Comparison of ENCODE assay signal across 8 cellular contexts in the genomic region with DNA sequence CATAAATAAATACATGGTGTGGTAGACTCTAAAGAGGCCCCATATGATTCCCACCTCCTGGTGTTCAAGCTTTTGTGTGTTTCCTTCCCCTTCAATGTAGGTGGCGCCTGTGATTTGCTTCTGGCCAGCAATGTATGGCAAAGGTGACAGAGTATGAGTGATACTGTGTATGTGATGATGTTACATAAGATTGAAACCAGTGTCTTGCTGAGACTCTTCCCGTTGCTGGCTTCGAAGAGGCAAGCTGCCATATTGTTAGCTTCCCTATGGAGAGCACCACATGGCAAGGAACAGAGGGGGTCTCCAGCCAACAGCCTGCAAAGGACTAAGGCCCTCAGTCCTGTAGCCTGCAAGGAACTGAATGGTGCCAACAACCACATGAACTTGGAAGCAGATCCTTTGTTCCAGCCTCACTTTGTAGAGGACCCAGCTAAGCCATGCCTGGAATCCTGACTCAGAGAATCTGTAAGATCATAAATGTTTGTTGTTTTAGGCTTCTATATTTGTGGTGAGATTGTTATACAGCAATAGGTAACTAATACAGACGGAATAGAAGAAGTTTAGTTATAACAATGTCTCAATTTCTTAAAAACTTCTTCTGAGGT. TPM values are rescaled to one million over a fixed set of nuclear protein-coding genes. Genes with fewer than 3 reads are reported as not detected.
DNase-seq lines count a peak whose midpoint lies in the region; ATAC-seq and TF ChIP-seq lines count a peak whose summit lies in the region.

No MANE protein-coding gene starts in this region.

- H3K36me3 Mint-ChIP-seq in osteocyte (ENCODE audit: unreplicated experiment) = peaks cover 7% of the 10 kb centered on the region

- H3K9me3 ChIP-seq in SK-N-SH (no peaks in the 10 kb centered on the region), adipocyte (ENCODE audit: control insufficient read depth, low read length) (no peaks in the 10 kb centered on the region)

- no peaks in the 10 kb centered on the region for H3K27me3 Mint-ChIP-seq in osteocyte (ENCODE audit: unreplicated experiment)

- H3K4me1 Mint-ChIP-seq in osteocyte (ENCODE audit: unreplicated experiment) = peaks cover 37% of the 10 kb centered on the region

- H3K27me3 ChIP-seq in SK-N-SH (ENCODE audit: insufficient read depth) = no peaks in the 10 kb centered on the region
- no peaks in the 10 kb centered on the region for H3K27me3 ChIP-seq in KMS-11 (ENCODE audit: insufficient read depth, low read depth)
- H3K27me3 ChIP-seq in adipocyte (replicated peaks; ENCODE audit: control insufficient read depth, insufficient read depth, low read length) = no peaks in the 10 kb centered on the region

- H2AFZ ChIP-seq in SK-N-SH (ENCODE audit: low read depth) (no peak overlapping the region), KMS-11 (ENCODE audit: low read depth) (no peak overlapping the region)

- ATAC-seq in SK-N-SH treated with all-trans-retinoic acid at 6 μM for 48 hours (no peak), HG03025 (IDR thresholded peaks at IDR 0.05; ENCODE audit: low FRiP score, unreplicated experiment) (no peak)

- no peak overlapping the region; a peak in 1 of 4 replicates for H3K27ac ChIP-seq in SK-N-SH (ENCODE audit: low read depth in 2 of 2, low read length in 1 of 2)
- no peak overlapping the region; the same call in 1 of the 2 replicates for H3K27ac ChIP-seq in KMS-11

- POLR2A ChIA-PET in SK-N-SH (lab: Yijun Ruan, JAX) = interaction anchor here (2.3 kb wide), 1 partner anchor 61 kb away, joined by 11 read pairs; a partner anchor contains a TSS

- 85% methylated on average over 4 of the region's 4 CpGs for WGBS in SK-N-SH (ENCODE audit: low lambda C conversion rate)

- H3K4me3 Mint-ChIP-seq in osteocyte (ENCODE audit: unreplicated experiment) = peak overlapping the region; percentile 99

- H3K4me3 ChIP-seq in SK-N-SH (ENCODE audit: low read depth in 2 of 2, low read length in 1 of 2) (peak overlapping the region in 1 of 2 experiments; percentile 77; a peak in 1 of 4 replicates), KMS-11 (IDR thresholded peaks at IDR 0.05; ENCODE audit: insufficient read depth, low read depth, low read length) (no peak overlapping the region), adipocyte (ENCODE audit: low read length) (no peak overlapping the region)

- TF ChIP-seq RAD21 in SK-N-SH (IDR thresholded peaks at IDR 0.05; ENCODE audit: low read length) = peak; percentile 44; the same call in 1 of the 2 replicates

- H3K36me3 ChIP-seq in SK-N-SH (replicated peaks in 1 of 2; ENCODE audit: control insufficient read depth in 1 of 2, insufficient read depth in 2 of 2, low read length in 1 of 2) (peaks cover 3 to 14% of the 10 kb centered on the region in 2 experiments), KMS-11 (ENCODE audit: insufficient read depth) (no peaks in the 10 kb centered on the region), adipocyte (ENCODE audit: control insufficient read depth, insufficient read depth, low read length, severe bottlenecking) (no peaks in the 10 kb centered on the region)

- peaks cover 4% of the 10 kb centered on the region for H3K9me3 Mint-ChIP-seq in osteocyte (ENCODE audit: unreplicated experiment)

- H3K9ac ChIP-seq in SK-N-SH (no peak overlapping the region), KMS-11 (no peak overlapping the region), adipocyte (ENCODE audit: low read length) (no peak overlapping the region)

- peak overlapping the region; percentile 83 for H3K4me2 ChIP-seq in SK-N-SH
- H3K4me2 ChIP-seq in KMS-11 = peak overlapping the region; percentile 59

- H3K4me1 ChIP-seq in SK-N-SH (ENCODE audit: control insufficient read depth in 1 of 2, insufficient read depth in 2 of 2, low read depth in 1 of 2, low read length in 1 of 2) = peaks cover 13 to 24% of the 10 kb centered on the region in 2 experiments; a peak in 3 of 4 replicates
- peaks cover 33% of the 10 kb centered on the region for H3K4me1 ChIP-seq in KMS-11 (ENCODE audit: low read depth, poor library complexity, severe bottlenecking)
- peaks cover 33% of the 10 kb centered on the region for H3K4me1 ChIP-seq in adipocyte (ENCODE audit: control insufficient read depth, insufficient read depth, low read length)

- CTCF ChIA-PET in SK-N-SH (lab: Yijun Ruan, JAX) = interaction anchor here (0.7 to 1.6 kb wide), 5 partner anchors 8 to 104 kb away, joined by 3 to 9 read pairs (median 3); no protein-coding TSS in a partner anchor

- TF ChIP-seq EP300 in SK-N-SH (IDR thresholded peaks at IDR 0.05; ENCODE audit: borderline replicate concordance in 1 of 2, low read depth in 1 of 2, low read length in 1 of 2) = no peak

- H3F3A ChIP-seq in SK-N-SH (replicated peaks; ENCODE audit: insufficient read depth) = peaks cover 6% of the 10 kb centered on the region

- H3K27ac Mint-ChIP-seq in osteocyte (ENCODE audit: unreplicated experiment) = peak overlapping the region; percentile 100

- DNase-seq in SK-N-SH = no peak
- DNase-seq in adipocyte (ENCODE audit: low read depth) = peak; percentile 23
- DNase-seq in osteocyte (ENCODE audit: extremely low spot score, unreplicated experiment) = no peak
- no peak for DNase-seq in OCI-M2 (lab: John Stamatoyannopoulos, UW; ENCODE audit: unreplicated experiment)
- no peak for DNase-seq in medulla oblongata (ENCODE audit: extremely low spot score)

- TF ChIP-seq CTCF in SK-N-SH (IDR thresholded peaks at IDR 0.05) (no peak), KMS-11 (conservative IDR thresholded peaks at IDR 0.05; ENCODE audit: low read depth, low read length) (peak; percentile 37; the same call in 1 of the 2 replicates), osteocyte (IDR thresholded peaks at IDR 0.05) (no peak)

- no peaks in the 10 kb centered on the region for H3K9me2 ChIP-seq in SK-N-SH

- H3K79me2 ChIP-seq in SK-N-SH (ENCODE audit: insufficient read depth) = peaks cover 46% of the 10 kb centered on the region
- peaks cover 34% of the 10 kb centered on the region for H3K79me2 ChIP-seq in KMS-11 (ENCODE audit: insufficient read depth, low read depth)

- peaks cover 27% of the 10 kb centered on the region for H4K20me1 ChIP-seq in SK-N-SH (ENCODE audit: insufficient read depth)
- H4K20me1 ChIP-seq in KMS-11 (ENCODE audit: insufficient read depth) = peaks cover 21% of the 10 kb centered on the region

TF ChIP-seq in SK-N-SH, 30 proteins besides CTCF, POLR2A, EP300 and RAD21 (continues in another document):
- TF ChIP-seq MEF2A (IDR thresholded peaks at IDR 0.05; ENCODE audit: borderline replicate concordance, low read depth) (no peak), NRF1 (IDR thresholded peaks at IDR 0.05; ENCODE audit: low read depth, low read length) (no peak), GABPA (IDR thresholded peaks at IDR 0.05; ENCODE audit: low read depth) (no peak), RCOR1 (IDR thresholded peaks at IDR 0.05; ENCODE audit: low read length) (no peak), TAF1 (IDR thresholded peaks at IDR 0.05; ENCODE audit: borderline replicate concordance, low read depth, low read length) (no peak), YY1 (IDR thresholded peaks at IDR 0.05; ENCODE audit: low read depth) (no peak)

TF ChIP-seq in SK-N-SH treated with all-trans-retinoic acid at 6 μM for 48 hours, 23 proteins besides CTCF, POLR2A, EP300 and RAD21:
- TF ChIP-seq GLIS3 (CRISPR knock-in tag; IDR thresholded peaks at IDR 0.05) = no peak
- TF ChIP-seq, protein P1, sequence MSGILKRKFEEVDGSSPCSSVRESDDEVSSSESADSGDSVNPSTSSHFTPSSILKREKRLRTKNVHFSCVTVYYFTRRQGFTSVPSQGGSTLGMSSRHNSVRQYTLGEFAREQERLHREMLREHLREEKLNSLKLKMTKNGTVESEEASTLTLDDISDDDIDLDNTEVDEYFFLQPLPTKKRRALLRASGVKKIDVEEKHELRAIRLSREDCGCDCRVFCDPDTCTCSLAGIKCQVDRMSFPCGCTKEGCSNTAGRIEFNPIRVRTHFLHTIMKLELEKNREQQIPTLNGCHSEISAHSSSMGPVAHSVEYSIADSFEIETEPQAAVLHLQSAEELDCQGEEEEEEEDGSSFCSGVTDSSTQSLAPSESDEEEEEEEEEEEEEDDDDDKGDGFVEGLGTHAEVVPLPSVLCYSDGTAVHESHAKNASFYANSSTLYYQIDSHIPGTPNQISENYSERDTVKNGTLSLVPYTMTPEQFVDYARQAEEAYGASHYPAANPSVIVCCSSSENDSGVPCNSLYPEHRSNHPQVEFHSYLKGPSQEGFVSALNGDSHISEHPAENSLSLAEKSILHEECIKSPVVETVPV (CRISPR knock-in tag; IDR thresholded peaks at IDR 0.05) = no peak
- TF ChIP-seq ZNF565 (CRISPR knock-in tag; conservative IDR thresholded peaks at IDR 0.05; ENCODE audit: low read depth) = no peak
- TF ChIP-seq BACH2 (CRISPR knock-in tag; IDR thresholded peaks at IDR 0.05; ENCODE audit: borderline replicate concordance) = no peak
- TF ChIP-seq, protein P2, sequence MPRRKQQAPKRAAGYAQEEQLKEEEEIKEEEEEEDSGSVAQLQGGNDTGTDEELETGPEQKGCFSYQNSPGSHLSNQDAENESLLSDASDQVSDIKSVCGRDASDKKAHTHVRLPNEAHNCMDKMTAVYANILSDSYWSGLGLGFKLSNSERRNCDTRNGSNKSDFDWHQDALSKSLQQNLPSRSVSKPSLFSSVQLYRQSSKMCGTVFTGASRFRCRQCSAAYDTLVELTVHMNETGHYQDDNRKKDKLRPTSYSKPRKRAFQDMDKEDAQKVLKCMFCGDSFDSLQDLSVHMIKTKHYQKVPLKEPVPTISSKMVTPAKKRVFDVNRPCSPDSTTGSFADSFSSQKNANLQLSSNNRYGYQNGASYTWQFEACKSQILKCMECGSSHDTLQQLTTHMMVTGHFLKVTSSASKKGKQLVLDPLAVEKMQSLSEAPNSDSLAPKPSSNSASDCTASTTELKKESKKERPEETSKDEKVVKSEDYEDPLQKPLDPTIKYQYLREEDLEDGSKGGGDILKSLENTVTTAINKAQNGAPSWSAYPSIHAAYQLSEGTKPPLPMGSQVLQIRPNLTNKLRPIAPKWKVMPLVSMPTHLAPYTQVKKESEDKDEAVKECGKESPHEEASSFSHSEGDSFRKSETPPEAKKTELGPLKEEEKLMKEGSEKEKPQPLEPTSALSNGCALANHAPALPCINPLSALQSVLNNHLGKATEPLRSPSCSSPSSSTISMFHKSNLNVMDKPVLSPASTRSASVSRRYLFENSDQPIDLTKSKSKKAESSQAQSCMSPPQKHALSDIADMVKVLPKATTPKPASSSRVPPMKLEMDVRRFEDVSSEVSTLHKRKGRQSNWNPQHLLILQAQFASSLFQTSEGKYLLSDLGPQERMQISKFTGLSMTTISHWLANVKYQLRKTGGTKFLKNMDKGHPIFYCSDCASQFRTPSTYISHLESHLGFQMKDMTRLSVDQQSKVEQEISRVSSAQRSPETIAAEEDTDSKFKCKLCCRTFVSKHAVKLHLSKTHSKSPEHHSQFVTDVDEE (CRISPR knock-in tag; IDR thresholded peaks at IDR 0.05) = no peak

RNA-seq across cellular contexts. Expression of a gene that starts 1.7 kb away (rescaled TPM):
- 43.3 and 55.3 TPM in 2 replicates for polyA plus RNA-seq in SK-N-SH (2012; rRNA removed)
- 42.6 and 52.9 TPM in 2 replicates for polyA plus RNA-seq in SK-N-SH (2012; cell fraction: cytosol; rRNA removed)
- 41.5 and 49.7 TPM in 2 replicates for polyA plus RNA-seq in SK-N-SH (2012; cell fraction: nucleus; rRNA removed)
- 132 and 136 TPM in 2 replicates for total RNA-seq in osteocyte
